Comparison of ENCODE assay signal across 22 cellular contexts in genomic region chrX:103415068-103415467, GRCh38. TPM values are rescaled to one million over a fixed set of nuclear protein-coding genes. Genes with fewer than 3 reads are reported as not detected.
A peak's percentile ranks its signal among the peaks of the same experiment; 100 is the strongest.
DNase-seq lines count a peak whose midpoint lies in the region; ATAC-seq and TF ChIP-seq lines count a peak whose summit lies in the region.
"Had no signal": no experiment of that assay in that cellular context is flagged by ENCODE, and none has a peak within 500 bp of the region (broad histone marks: within the 10 kb centered on the region; RNA-seq: fewer than 3 reads in every experiment).

No MANE protein-coding gene starts in this region.

- no peaks in the 10 kb centered on the region for H3K27me3 ChIP-seq in A673 (replicated peaks; ENCODE audit: insufficient read depth, low read depth, low read length, poor library complexity)
- H3K27me3 ChIP-seq: SJCRH30 had no signal

- H3K27ac ChIP-seq in A673 (ENCODE audit: low read depth, low read length, poor library complexity, severe bottlenecking), result no peak overlapping the region
- H3K27ac ChIP-seq: SJCRH30 had no signal

- no peaks in the 10 kb centered on the region for H3K4me1 ChIP-seq in A673 (ENCODE audit: insufficient read depth, low read length, poor library complexity, severe bottlenecking)
- H3K4me1 ChIP-seq: Caco-2, SJCRH30 had no signal

- TF ChIP-seq CTCF in activated CD8-positive, alpha-beta T cell treated with anti-CD3 and anti-CD28 coated beads for 36 hours (IDR thresholded peaks at IDR 0.05), result no peak
- TF ChIP-seq CTCF in HFFc6 (IDR thresholded peaks at IDR 0.05) (no peak), brain (conservative IDR thresholded peaks at IDR 0.05) (no peak), A673 (conservative IDR thresholded peaks at IDR 0.05; ENCODE audit: low read depth, low read length) (no peak)

- peak; percentile 42 for ATAC-seq in activated CD8-positive, alpha-beta T cell treated with anti-CD3 and anti-CD28 coated beads for 36 hours
- ATAC-seq in activated CD8-positive, alpha-beta T cell treated with anti-CD3 and anti-CD28 coated beads, Interleukin-2, amount 10 ng/mL, durations not matched to agents 7 days and 5 days, result no peak
- peak; percentile 39 for ATAC-seq in stimulated activated effector memory CD8-positive, alpha-beta T cell treated with anti-CD3 and anti-CD28 coated beads, Interleukin-12 subunit alpha, Interleukin-12 subunit beta, amount 100 ng/mL, for 72 hours
- ATAC-seq in GM18867 (IDR thresholded peaks at IDR 0.05; ENCODE audit: unreplicated experiment) (no peak), HG02840 (IDR thresholded peaks at IDR 0.05; ENCODE audit: low FRiP score, unreplicated experiment) (no peak)
- ATAC-seq: CD8-positive, alpha-beta T cell; PC-3; SK-N-SH treated with all-trans-retinoic acid at 6 μM for 48 hours had no signal

- H3K27ac Mint-ChIP-seq in activated CD8-positive, alpha-beta T cell treated with anti-CD3 and anti-CD28 coated beads for 36 hours, result no peak overlapping the region
- H3K27ac Mint-ChIP-seq in activated CD8-positive, alpha-beta T cell treated with anti-CD3 and anti-CD28 coated beads, Interleukin-2, amount 10 ng/mL, durations not matched to agents 7 days and 5 days, result no peak overlapping the region
- peak overlapping the region; percentile 24; the same call in 1 of the 2 replicates for H3K27ac Mint-ChIP-seq in HFFc6
- peak overlapping the region in 3 of 5 experiments; percentile 20 to 82 (median 49) for H3K27ac Mint-ChIP-seq in brain
- H3K27ac Mint-ChIP-seq in stimulated activated effector memory CD8-positive, alpha-beta T cell treated with anti-CD3 and anti-CD28 coated beads, Interleukin-12 subunit alpha, Interleukin-12 subunit beta, amount 100 ng/mL, for 72 hours, result no peak overlapping the region
- H3K27ac Mint-ChIP-seq: CD8-positive, alpha-beta T cell had no signal

- H3K4me1 Mint-ChIP-seq in activated CD8-positive, alpha-beta T cell treated with anti-CD3 and anti-CD28 coated beads for 36 hours (ENCODE audit: low read depth), result peaks cover 6% of the 10 kb centered on the region
- peaks cover 7% of the 10 kb centered on the region for H3K4me1 Mint-ChIP-seq in activated CD8-positive, alpha-beta T cell treated with anti-CD3 and anti-CD28 coated beads, Interleukin-2, amount 10 ng/mL, durations not matched to agents 7 days and 5 days (ENCODE audit: low read depth)
- peaks cover 24% of the 10 kb centered on the region for H3K4me1 Mint-ChIP-seq in HFFc6 (ENCODE audit: low read depth)
- H3K4me1 Mint-ChIP-seq in brain, result peaks cover 4% of the 10 kb centered on the region
- no peaks in the 10 kb centered on the region for H3K4me1 Mint-ChIP-seq in stimulated activated effector memory CD8-positive, alpha-beta T cell treated with anti-CD3 and anti-CD28 coated beads, Interleukin-12 subunit alpha, Interleukin-12 subunit beta, amount 100 ng/mL, for 72 hours

- no peaks in the 10 kb centered on the region for H3K9me3 ChIP-seq in A673 (ENCODE audit: low read depth, low read length, poor library complexity, severe bottlenecking)
- H3K9me3 ChIP-seq: Caco-2 had no signal

- H3K9me3 Mint-ChIP-seq in activated CD8-positive, alpha-beta T cell treated with anti-CD3 and anti-CD28 coated beads for 36 hours, result no peaks in the 10 kb centered on the region
- H3K9me3 Mint-ChIP-seq in activated CD8-positive, alpha-beta T cell treated with anti-CD3 and anti-CD28 coated beads, Interleukin-2, amount 10 ng/mL, durations not matched to agents 7 days and 5 days (ENCODE audit: insufficient read depth), result no peaks in the 10 kb centered on the region
- H3K9me3 Mint-ChIP-seq in HFFc6 (no peaks in the 10 kb centered on the region), brain (peaks cover 0 to 3% (median 0%) of the 10 kb centered on the region in 5 experiments)
- H3K9me3 Mint-ChIP-seq in stimulated activated effector memory CD8-positive, alpha-beta T cell treated with anti-CD3 and anti-CD28 coated beads, Interleukin-12 subunit alpha, Interleukin-12 subunit beta, amount 100 ng/mL, for 72 hours, result no peaks in the 10 kb centered on the region
- H3K9me3 Mint-ChIP-seq: CD8-positive, alpha-beta T cell had no signal

- no peak overlapping the region for H3K4me3 ChIP-seq in A673 (ENCODE audit: low read depth, low read length, poor library complexity, severe bottlenecking)
- H3K4me3 ChIP-seq: SJCRH30 had no signal

- H3K27me3 Mint-ChIP-seq in activated CD8-positive, alpha-beta T cell treated with anti-CD3 and anti-CD28 coated beads for 36 hours, result no peaks in the 10 kb centered on the region
- no peaks in the 10 kb centered on the region for H3K27me3 Mint-ChIP-seq in activated CD8-positive, alpha-beta T cell treated with anti-CD3 and anti-CD28 coated beads, Interleukin-2, amount 10 ng/mL, durations not matched to agents 7 days and 5 days (ENCODE audit: low read depth)
- H3K27me3 Mint-ChIP-seq in HFFc6 (ENCODE audit: insufficient read depth) (no peaks in the 10 kb centered on the region), brain (no peaks in the 10 kb centered on the region)

- intact Hi-C loops in activated CD8-positive, alpha-beta T cell treated with anti-CD3 and anti-CD28 coated beads for 36 hours (cut with micrococcal nuclease), result no loop called here
- intact Hi-C loops in A673 (cut with micrococcal nuclease; ENCODE audit: unreplicated experiment), result no loop called here

- POLR2A ChIA-PET in activated CD8-positive, alpha-beta T cell treated with anti-CD3 and anti-CD28 coated beads for 36 hours (lab: Charles Lee), result no interaction called here
- POLR2A ChIA-PET in activated CD8-positive, alpha-beta T cell treated with anti-CD3 and anti-CD28 coated beads, Interleukin-2, amount 10 ng/mL, durations not matched to agents 7 days and 5 days (lab: Charles Lee), result no interaction called here
- POLR2A ChIA-PET in A673 (lab: Charles Lee; ENCODE audit: low non-redundant PET), result no interaction called here

- BruUV-seq in A673 (replicated peaks; lab: Mats Ljungman, UMichigan), result no TSS peak

- no peaks in the 10 kb centered on the region for H3K36me3 ChIP-seq in A673 (ENCODE audit: insufficient read depth, low read length, poor library complexity, severe bottlenecking)
- H3K36me3 ChIP-seq: SJCRH30 had no signal

- CTCF ChIA-PET in activated CD8-positive, alpha-beta T cell treated with anti-CD3 and anti-CD28 coated beads for 36 hours (lab: Charles Lee), result no interaction called here
- CTCF ChIA-PET in activated CD8-positive, alpha-beta T cell treated with anti-CD3 and anti-CD28 coated beads, Interleukin-2, amount 10 ng/mL, durations not matched to agents 7 days and 5 days (lab: Charles Lee), result no interaction called here
- CTCF ChIA-PET in A673 (lab: Charles Lee), result no interaction called here

- no peaks in the 10 kb centered on the region for H3K36me3 Mint-ChIP-seq in activated CD8-positive, alpha-beta T cell treated with anti-CD3 and anti-CD28 coated beads for 36 hours (ENCODE audit: low read depth)
- no peaks in the 10 kb centered on the region for H3K36me3 Mint-ChIP-seq in activated CD8-positive, alpha-beta T cell treated with anti-CD3 and anti-CD28 coated beads, Interleukin-2, amount 10 ng/mL, durations not matched to agents 7 days and 5 days (ENCODE audit: low read depth)
- no peaks in the 10 kb centered on the region; the same call in 1 of the 2 replicates for H3K36me3 Mint-ChIP-seq in HFFc6 (ENCODE audit: low read depth)
- H3K36me3 Mint-ChIP-seq in brain, result peaks cover 5% of the 10 kb centered on the region
- no peaks in the 10 kb centered on the region for H3K36me3 Mint-ChIP-seq in stimulated activated effector memory CD8-positive, alpha-beta T cell treated with anti-CD3 and anti-CD28 coated beads, Interleukin-12 subunit alpha, Interleukin-12 subunit beta, amount 100 ng/mL, for 72 hours
- H3K36me3 Mint-ChIP-seq: CD8-positive, alpha-beta T cell had no signal

- no peak overlapping the region for H3K4me3 Mint-ChIP-seq in activated CD8-positive, alpha-beta T cell treated with anti-CD3 and anti-CD28 coated beads for 36 hours
- H3K4me3 Mint-ChIP-seq in activated CD8-positive, alpha-beta T cell treated with anti-CD3 and anti-CD28 coated beads, Interleukin-2, amount 10 ng/mL, durations not matched to agents 7 days and 5 days, result no peak overlapping the region
- no peak overlapping the region for H3K4me3 Mint-ChIP-seq in HFFc6
- no peak overlapping the region for H3K4me3 Mint-ChIP-seq in brain
- no peak overlapping the region for H3K4me3 Mint-ChIP-seq in stimulated activated effector memory CD8-positive, alpha-beta T cell treated with anti-CD3 and anti-CD28 coated beads, Interleukin-12 subunit alpha, Interleukin-12 subunit beta, amount 100 ng/mL, for 72 hours
- H3K4me3 Mint-ChIP-seq: CD8-positive, alpha-beta T cell had no signal

- no peak for DNase-seq in activated CD8-positive, alpha-beta T cell treated with anti-CD3 and anti-CD28 coated beads for 36 hours
- no peak for DNase-seq in activated CD8-positive, alpha-beta T cell treated with anti-CD3 and anti-CD28 coated beads, Interleukin-2, amount 10 ng/mL, durations not matched to agents 7 days and 5 days
- DNase-seq in HFFc6 (no peak), A673 (ENCODE audit: low spot score) (no peak)
- DNase-seq in stimulated activated effector memory CD8-positive, alpha-beta T cell treated with anti-CD3 and anti-CD28 coated beads, Interleukin-12 subunit alpha, Interleukin-12 subunit beta, amount 100 ng/mL, for 72 hours (ENCODE audit: low spot score in 2 of 2), result no peak
- DNase-seq: C1 segment of cervical spinal cord; Caco-2; CD8-positive, alpha-beta T cell; GF-D8; KG1; MM.1S; NCI-H2029; NCI-H446 treated with DMSO at 0.1 percent for 48 hours; NCI-H526; NCI-H82; NK-92 treated with Interleukin-12 subunit alpha and Interleukin-12 subunit beta, amount 100 ng/mL, for 24 hours; PC-3; SJCRH30 had no signal

RNA-seq across cellular contexts. Expression of gene BEX3, which starts 38.7 kb away (rescaled TPM):
- total RNA-seq in activated CD8-positive, alpha-beta T cell treated with anti-CD3 and anti-CD28 coated beads for 36 hours, result 10 to 100 TPM; 30.8 to 35.1 TPM
- total RNA-seq in activated CD8-positive, alpha-beta T cell treated with anti-CD3 and anti-CD28 coated beads, Interleukin-2, amount 10 ng/mL, durations not matched to agents 7 days and 5 days, result 10 to 100 TPM; 11.1 to 11.3 TPM
- 100 to 1,000 TPM; 251 to 325 (median 291) TPM for total RNA-seq in HFFc6 (2021; fragmentation: NEBNext Ultra II Directional; extraction: Animal tissue kit (Norgen Biotek cat#: 25700))
- 454 TPM for polyA plus RNA-seq in brain (ENCODE audit: insufficient read depth, low read depth, low replicate concordance)
- total RNA-seq in A673 (2021), result 254 and 297 TPM in 2 replicates

RNA-seq across cellular contexts. Expression of gene TCEAL9, which starts 58.8 kb away (rescaled TPM):
- total RNA-seq in activated CD8-positive, alpha-beta T cell treated with anti-CD3 and anti-CD28 coated beads for 36 hours, result 1 to 10 TPM; 6.8 to 7.5 TPM
- total RNA-seq in activated CD8-positive, alpha-beta T cell treated with anti-CD3 and anti-CD28 coated beads, Interleukin-2, amount 10 ng/mL, durations not matched to agents 7 days and 5 days, result 1 to 10 TPM in 1 of 2 experiments, under 1 TPM in 1; 0.84 to 1.2 TPM
- 10 to 100 TPM; 77.3 to 99.9 (median 83.0) TPM for total RNA-seq in HFFc6 (2021; fragmentation: NEBNext Ultra II Directional; extraction: Animal tissue kit (Norgen Biotek cat#: 25700))
- polyA plus RNA-seq in brain (ENCODE audit: insufficient read depth, low read depth, low replicate concordance), result 48.5 TPM
- 48.6 and 49.7 TPM in 2 replicates for total RNA-seq in A673 (2021)

Comparison
In these comparisons a context has a peak if more than half of its experiments do, and no peak if none do; other contexts are left out.
1. ATAC-seq: peak in activated CD8-positive, alpha-beta T cell treated with anti-CD3 and anti-CD28 coated beads for 36 hours (single experiment) and stimulated activated effector memory CD8-positive, alpha-beta T cell treated with anti-CD3 and anti-CD28 coated beads, Interleukin-12 subunit alpha, Interleukin-12 subunit beta, amount 100 ng/mL, for 72 hours (single experiment); none in activated CD8-positive, alpha-beta T cell treated with anti-CD3 and anti-CD28 coated beads, Interleukin-2, amount 10 ng/mL, durations not matched to agents 7 days and 5 days (single experiment), GM18867 (single experiment) and HG02840 (single experiment).
2. H3K27ac Mint-ChIP-seq: peak in HFFc6 (single experiment) and brain (3 of 5); none in activated CD8-positive, alpha-beta T cell treated with anti-CD3 and anti-CD28 coated beads for 36 hours (single experiment), activated CD8-positive, alpha-beta T cell treated with anti-CD3 and anti-CD28 coated beads, Interleukin-2, amount 10 ng/mL, durations not matched to agents 7 days and 5 days (single experiment) and stimulated activated effector memory CD8-positive, alpha-beta T cell treated with anti-CD3 and anti-CD28 coated beads, Interleukin-12 subunit alpha, Interleukin-12 subunit beta, amount 100 ng/mL, for 72 hours (single experiment).